9 cellular contexts compared by ENCODE assay signal in genomic region chr4:9230249-9230648, GRCh38. TPM values are rescaled to one million over a fixed set of nuclear protein-coding genes. Genes with fewer than 3 reads are reported as not detected.
"Had no signal": no experiment of that assay in that cellular context is flagged by ENCODE, and none has a peak within 500 bp of the region (broad histone marks: within the 10 kb centered on the region; RNA-seq: fewer than 3 reads in every experiment).

No MANE protein-coding gene starts in this region.

RNA-seq across cellular contexts. Expression of gene USP17L15, which starts 3.9 kb away (rescaled TPM):
- total RNA-seq: activated CD4-positive, alpha-beta memory T cell treated with anti-CD3 and anti-CD28 coated beads, Interleukin-2, amount 10 ng/mL, durations not matched to agents 7 days and 5 days; activated naive CD8-positive, alpha-beta T cell treated with anti-CD3 and anti-CD28 coated beads, Interleukin-2, amount 10 ng/mL, durations not matched to agents 7 days and 5 days; activated T-helper 2 cell treated with anti-CD3 and anti-CD28 coated beads, Interferon-gamma antibody, Interleukin-2, Interleukin-4, amounts not matched to agents 10 μg/mL and 5 μg/mL and 100 μg/mL, durations not matched to agents 14 hours and 24 hours and 36 hours; adrenal gland; IMR-90; Right ventricle myocardium inferior; SJCRH30; T-helper 2 cell treated with Interferon-gamma antibody and Interleukin-4, amounts not matched to agents 100 ng/mL and 5 ng/mL, for 36 hours had no signal
- polyA plus RNA-seq: adrenal gland, IMR-90, SK-N-SH had no signal

RNA-seq across cellular contexts. Expression of gene USP17L13, which starts 5.6 kb away (rescaled TPM):
- total RNA-seq: activated CD4-positive, alpha-beta memory T cell treated with anti-CD3 and anti-CD28 coated beads, Interleukin-2, amount 10 ng/mL, durations not matched to agents 7 days and 5 days; activated naive CD8-positive, alpha-beta T cell treated with anti-CD3 and anti-CD28 coated beads, Interleukin-2, amount 10 ng/mL, durations not matched to agents 7 days and 5 days; activated T-helper 2 cell treated with anti-CD3 and anti-CD28 coated beads, Interferon-gamma antibody, Interleukin-2, Interleukin-4, amounts not matched to agents 10 μg/mL and 5 μg/mL and 100 μg/mL, durations not matched to agents 14 hours and 24 hours and 36 hours; adrenal gland; IMR-90; Right ventricle myocardium inferior; SJCRH30; T-helper 2 cell treated with Interferon-gamma antibody and Interleukin-4, amounts not matched to agents 100 ng/mL and 5 ng/mL, for 36 hours had no signal
- polyA plus RNA-seq: adrenal gland, IMR-90, SK-N-SH had no signal

RNA-seq across cellular contexts. Expression of gene USP17L12, which starts 10.3 kb away (rescaled TPM):
- total RNA-seq: activated CD4-positive, alpha-beta memory T cell treated with anti-CD3 and anti-CD28 coated beads, Interleukin-2, amount 10 ng/mL, durations not matched to agents 7 days and 5 days; activated naive CD8-positive, alpha-beta T cell treated with anti-CD3 and anti-CD28 coated beads, Interleukin-2, amount 10 ng/mL, durations not matched to agents 7 days and 5 days; activated T-helper 2 cell treated with anti-CD3 and anti-CD28 coated beads, Interferon-gamma antibody, Interleukin-2, Interleukin-4, amounts not matched to agents 10 μg/mL and 5 μg/mL and 100 μg/mL, durations not matched to agents 14 hours and 24 hours and 36 hours; adrenal gland; IMR-90; Right ventricle myocardium inferior; SJCRH30; T-helper 2 cell treated with Interferon-gamma antibody and Interleukin-4, amounts not matched to agents 100 ng/mL and 5 ng/mL, for 36 hours had no signal
- polyA plus RNA-seq: adrenal gland, IMR-90, SK-N-SH had no signal

RNA-seq across cellular contexts. Expression of gene USP17L17, which starts 13.4 kb away (rescaled TPM):
- total RNA-seq: activated CD4-positive, alpha-beta memory T cell treated with anti-CD3 and anti-CD28 coated beads, Interleukin-2, amount 10 ng/mL, durations not matched to agents 7 days and 5 days; activated naive CD8-positive, alpha-beta T cell treated with anti-CD3 and anti-CD28 coated beads, Interleukin-2, amount 10 ng/mL, durations not matched to agents 7 days and 5 days; activated T-helper 2 cell treated with anti-CD3 and anti-CD28 coated beads, Interferon-gamma antibody, Interleukin-2, Interleukin-4, amounts not matched to agents 10 μg/mL and 5 μg/mL and 100 μg/mL, durations not matched to agents 14 hours and 24 hours and 36 hours; adrenal gland; IMR-90; Right ventricle myocardium inferior; SJCRH30; T-helper 2 cell treated with Interferon-gamma antibody and Interleukin-4, amounts not matched to agents 100 ng/mL and 5 ng/mL, for 36 hours had no signal
- polyA plus RNA-seq: adrenal gland, IMR-90, SK-N-SH had no signal

RNA-seq across cellular contexts. Expression of gene USP17L11, which starts 15.0 kb away (rescaled TPM):
- total RNA-seq: activated CD4-positive, alpha-beta memory T cell treated with anti-CD3 and anti-CD28 coated beads, Interleukin-2, amount 10 ng/mL, durations not matched to agents 7 days and 5 days; activated naive CD8-positive, alpha-beta T cell treated with anti-CD3 and anti-CD28 coated beads, Interleukin-2, amount 10 ng/mL, durations not matched to agents 7 days and 5 days; adrenal gland; IMR-90; Right ventricle myocardium inferior; SJCRH30; T-helper 2 cell treated with Interferon-gamma antibody and Interleukin-4, amounts not matched to agents 100 ng/mL and 5 ng/mL, for 36 hours had no signal
- polyA plus RNA-seq: adrenal gland, IMR-90, SK-N-SH had no signal
